In genomic region chr16:58198022-58198683, GRCh38 we compare ENCODE assay signal across 1 cellular context.
TF ChIP-seq lines count a peak whose summit lies in the region.

TSS of gene CSNK2A2 (minus strand) at chr16:58198106. CDS start at chr16:58197736, 370 bp downstream.

TF ChIP-seq in HepG2, 621 proteins besides CTCF, POLR2A, EP300 and RAD21 (continued from another document):
- TF ChIP-seq PHF8 (CRISPR knock-in tag; IDR thresholded peaks at IDR 0.05) (peak; percentile 19), ZNF234 (CRISPR knock-in tag; conservative IDR thresholded peaks at IDR 0.05) (no peak), E2F5 (CRISPR knock-in tag; conservative IDR thresholded peaks at IDR 0.05) (no peak), EED (CRISPR knock-in tag; IDR thresholded peaks at IDR 0.05) (0 out of 2 replicates have a peak, but pooled peaks have one; percentile 19), MYC (CRISPR knock-in tag; IDR thresholded peaks at IDR 0.05; ENCODE audit: borderline replicate concordance) (peak; percentile 18; the same call in 1 of the 2 replicates), SKI (IDR thresholded peaks at IDR 0.05; ENCODE audit: partially characterized antibody) (peak; percentile 41), MAZ (IDR thresholded peaks at IDR 0.05; ENCODE audit: borderline replicate concordance, low read depth, low read length) (peak; percentile 66; the same call in 1 of the 2 replicates), MAZ (CRISPR knock-in tag; IDR thresholded peaks at IDR 0.05; ENCODE audit: low read depth) (0 out of 2 replicates have a peak, but pooled peaks have one; percentile 49), KDM2A (CRISPR knock-in tag; IDR thresholded peaks at IDR 0.05; ENCODE audit: borderline replicate concordance, low read depth) (peak; percentile 32; the same call in 1 of the 2 replicates), UBTF (CRISPR knock-in tag; IDR thresholded peaks at IDR 0.05) (peak; percentile 51; the same call in 1 of the 2 replicates), ZFP37 (CRISPR knock-in tag; IDR thresholded peaks at IDR 0.05; ENCODE audit: borderline replicate concordance) (0 out of 2 replicates have a peak, but pooled peaks have one; percentile 46), HOXA5 (CRISPR knock-in tag; IDR thresholded peaks at IDR 0.05) (peak; percentile 71; the same call in 1 of the 2 replicates), TBX2 (CRISPR knock-in tag; IDR thresholded peaks at IDR 0.05; ENCODE audit: borderline replicate concordance) (peak; percentile 26; the same call in 1 of the 2 replicates), STAT5B (CRISPR knock-in tag; IDR thresholded peaks at IDR 0.05) (no peak), ZNF225 (CRISPR knock-in tag; IDR thresholded peaks at IDR 0.05) (peak; percentile 40; the same call in 1 of the 2 replicates), KAT8 (CRISPR knock-in tag; IDR thresholded peaks at IDR 0.05) (peak; percentile 54; the same call in 1 of the 2 replicates), SP5 (CRISPR knock-in tag; IDR thresholded peaks at IDR 0.05; ENCODE audit: borderline replicate concordance, low read depth) (peak; percentile 26; the same call in 1 of the 2 replicates), HCFC1 (IDR thresholded peaks at IDR 0.05; ENCODE audit: low read depth, low read length) (0 out of 2 replicates have a peak, but pooled peaks have one; percentile 17), MZF1 (CRISPR knock-in tag; IDR thresholded peaks at IDR 0.05; ENCODE audit: borderline replicate concordance) (0 out of 2 replicates have a peak, but pooled peaks have one; percentile 79), ARNT (IDR thresholded peaks at IDR 0.05) (no peak), ZNF407 (CRISPR knock-in tag; IDR thresholded peaks at IDR 0.05; ENCODE audit: not compliant biosample characterization) (no peak), ZNF101 (CRISPR knock-in tag; IDR thresholded peaks at IDR 0.05; ENCODE audit: borderline replicate concordance, low read depth) (no peak), ZNF17 (CRISPR knock-in tag; IDR thresholded peaks at IDR 0.05) (no peak), SNAPC2 (CRISPR knock-in tag; IDR thresholded peaks at IDR 0.05) (no peak), ZNF891 (CRISPR knock-in tag; IDR thresholded peaks at IDR 0.05) (no peak), NR2F1 (CRISPR knock-in tag; IDR thresholded peaks at IDR 0.05) (no peak)
